Comparison of ENCODE assay signal across 25 cellular contexts in the genomic region with DNA sequence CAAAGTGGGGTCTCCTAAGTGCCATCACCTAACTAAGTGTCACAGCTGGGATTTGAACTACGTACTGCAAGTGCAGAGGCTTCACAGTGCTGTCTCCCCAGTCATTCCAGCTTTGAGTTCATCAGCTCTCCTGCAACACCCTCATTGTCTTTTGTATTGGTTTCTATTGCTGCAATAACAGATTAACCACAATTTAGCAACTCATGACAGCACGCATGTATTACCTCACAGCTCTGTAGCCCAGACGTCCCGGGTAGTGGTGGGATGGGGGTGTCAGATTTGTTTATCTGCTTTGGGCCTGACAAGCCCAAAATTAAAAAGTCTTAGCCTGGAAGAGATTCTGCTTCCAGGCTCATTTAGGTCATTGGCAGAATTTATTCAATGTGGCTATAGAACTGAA.
"Had no signal": no experiment of that assay in that cellular context is flagged by ENCODE, and none has a peak within 500 bp of the region (broad histone marks: within the 10 kb centered on the region; RNA-seq: fewer than 3 reads in every experiment).

No MANE protein-coding gene starts in this region.

- ATAC-seq: activated CD4-positive, alpha-beta T cell treated with anti-CD3 and anti-CD28 coated beads for 36 hours; activated CD8-positive, alpha-beta memory T cell treated with anti-CD3 and anti-CD28 coated beads, Interleukin-2, amount 10 ng/mL, durations not matched to agents 7 days and 5 days; heart right ventricle; left colon; mucosa of descending colon; stimulated activated memory B cell treated with anti-CD40 and anti-IgM and Interleukin-4, amounts not matched to agents 10 μg/mL and 1 μg/mL and 100 μg/mL, for 72 hours had no signal

- H3K9me3 Mint-ChIP-seq: activated B cell treated with CpG ODN at 0.5 μM for 24 hours; activated CD4-positive, alpha-beta memory T cell treated with anti-CD3 and anti-CD28 coated beads, Interleukin-2, amount 10 ng/mL, durations not matched to agents 7 days and 5 days; activated naive CD4-positive, alpha-beta T cell treated with anti-CD3 and anti-CD28 coated beads, Interleukin-2, amount 10 ng/mL, durations not matched to agents 7 days and 5 days; neural progenitor cell; stimulated activated memory B cell treated with anti-CD40 and anti-IgM and Interleukin-4, amounts not matched to agents 10 μg/mL and 1 μg/mL and 100 μg/mL, for 72 hours; T-helper 2 cell treated with Interferon-gamma antibody and Interleukin-4, amounts not matched to agents 5 μg/mL and 100 μg/mL, for 36 hours had no signal

- H3K36me3 Mint-ChIP-seq: activated CD8-positive, alpha-beta memory T cell treated with anti-CD3 and anti-CD28 coated beads, Interleukin-2, amount 10 ng/mL, durations not matched to agents 7 days and 5 days; activated naive CD4-positive, alpha-beta T cell treated with anti-CD3 and anti-CD28 coated beads, Interleukin-2, amount 10 ng/mL, durations not matched to agents 7 days and 5 days; neural progenitor cell; stimulated activated memory B cell treated with anti-CD40 and anti-IgM and Interleukin-4, amounts not matched to agents 10 μg/mL and 1 μg/mL and 100 μg/mL, for 72 hours had no signal

- DNase-seq: activated B cell treated with CpG ODN at 0.5 μM for 24 hours; activated CD4-positive, alpha-beta memory T cell treated with anti-CD3 and anti-CD28 coated beads, Interleukin-2, amount 10 ng/mL, durations not matched to agents 7 days and 5 days; activated CD4-positive, alpha-beta T cell treated with anti-CD3 and anti-CD28 coated beads for 36 hours; activated CD8-positive, alpha-beta memory T cell treated with anti-CD3 and anti-CD28 coated beads, Interleukin-2, amount 10 ng/mL, durations not matched to agents 7 days and 5 days; activated effector memory CD4-positive, alpha-beta T cell treated with anti-CD3 and anti-CD28 coated beads, Interleukin-2, amount 50 U/mL, for 16 hours; activated naive CD4-positive, alpha-beta T cell treated with anti-CD3 and anti-CD28 coated beads, Interleukin-2, amount 10 ng/mL, durations not matched to agents 7 days and 5 days; activated T-cell treated with anti-CD3 and anti-CD28 coated beads for 4 hours; amygdala; foreskin fibroblast; heart right ventricle; left colon; lower lobe of right lung; mesendoderm; mucosa of descending colon; retina; sigmoid colon; stimulated activated CD4-positive, alpha-beta T cell treated with anti-CD3 and anti-CD28 coated beads, Interleukin-15, amount 100 ng/mL, for 24 hours; trophoblast cell had no signal

- H3K27me3 ChIP-seq: cardiac muscle cell, heart right ventricle, neural progenitor cell, sigmoid colon, vagina had no signal

- H3K4me1 ChIP-seq: lower lobe of right lung, neural progenitor cell, sigmoid colon, vagina had no signal

- H3K9me3 ChIP-seq: heart right ventricle, lower lobe of right lung, mucosa of descending colon, sigmoid colon, vagina had no signal

- H3K4me3 Mint-ChIP-seq: activated B cell treated with CpG ODN at 0.5 μM for 24 hours; activated CD4-positive, alpha-beta memory T cell treated with anti-CD3 and anti-CD28 coated beads, Interleukin-2, amount 10 ng/mL, durations not matched to agents 7 days and 5 days; activated CD4-positive, alpha-beta T cell treated with anti-CD3 and anti-CD28 coated beads for 36 hours; activated CD8-positive, alpha-beta memory T cell treated with anti-CD3 and anti-CD28 coated beads, Interleukin-2, amount 10 ng/mL, durations not matched to agents 7 days and 5 days; activated naive CD4-positive, alpha-beta T cell treated with anti-CD3 and anti-CD28 coated beads, Interleukin-2, amount 10 ng/mL, durations not matched to agents 7 days and 5 days; neural progenitor cell; stimulated activated memory B cell treated with anti-CD40 and anti-IgM and Interleukin-4, amounts not matched to agents 10 μg/mL and 1 μg/mL and 100 μg/mL, for 72 hours; T-helper 2 cell treated with Interferon-gamma antibody and Interleukin-4, amounts not matched to agents 5 μg/mL and 100 μg/mL, for 36 hours had no signal

- H3K36me3 ChIP-seq: cardiac muscle cell, heart right ventricle, lower lobe of right lung, neural progenitor cell, sigmoid colon, vagina had no signal

- H3K27ac Mint-ChIP-seq: activated B cell treated with CpG ODN at 0.5 μM for 24 hours; activated CD4-positive, alpha-beta memory T cell treated with anti-CD3 and anti-CD28 coated beads, Interleukin-2, amount 10 ng/mL, durations not matched to agents 7 days and 5 days; activated CD4-positive, alpha-beta T cell treated with anti-CD3 and anti-CD28 coated beads for 36 hours; activated CD8-positive, alpha-beta memory T cell treated with anti-CD3 and anti-CD28 coated beads, Interleukin-2, amount 10 ng/mL, durations not matched to agents 7 days and 5 days; activated naive CD4-positive, alpha-beta T cell treated with anti-CD3 and anti-CD28 coated beads, Interleukin-2, amount 10 ng/mL, durations not matched to agents 7 days and 5 days; neural progenitor cell; progenitor cell of endocrine pancreas; stimulated activated memory B cell treated with anti-CD40 and anti-IgM and Interleukin-4, amounts not matched to agents 10 μg/mL and 1 μg/mL and 100 μg/mL, for 72 hours; T-helper 2 cell treated with Interferon-gamma antibody and Interleukin-4, amounts not matched to agents 5 μg/mL and 100 μg/mL, for 36 hours had no signal

- H3K4me1 Mint-ChIP-seq: activated B cell treated with CpG ODN at 0.5 μM for 24 hours; activated CD4-positive, alpha-beta memory T cell treated with anti-CD3 and anti-CD28 coated beads, Interleukin-2, amount 10 ng/mL, durations not matched to agents 7 days and 5 days; activated CD4-positive, alpha-beta T cell treated with anti-CD3 and anti-CD28 coated beads for 36 hours; activated CD8-positive, alpha-beta memory T cell treated with anti-CD3 and anti-CD28 coated beads, Interleukin-2, amount 10 ng/mL, durations not matched to agents 7 days and 5 days; activated naive CD4-positive, alpha-beta T cell treated with anti-CD3 and anti-CD28 coated beads, Interleukin-2, amount 10 ng/mL, durations not matched to agents 7 days and 5 days; stimulated activated memory B cell treated with anti-CD40 and anti-IgM and Interleukin-4, amounts not matched to agents 10 μg/mL and 1 μg/mL and 100 μg/mL, for 72 hours had no signal

- H3K4me3 ChIP-seq: cardiac muscle cell, heart right ventricle, lower lobe of right lung, mucosa of descending colon, neural progenitor cell, sigmoid colon, smooth muscle cell, vagina had no signal

- H3K27me3 Mint-ChIP-seq: activated B cell treated with CpG ODN at 0.5 μM for 24 hours; activated CD4-positive, alpha-beta memory T cell treated with anti-CD3 and anti-CD28 coated beads, Interleukin-2, amount 10 ng/mL, durations not matched to agents 7 days and 5 days; activated CD4-positive, alpha-beta T cell treated with anti-CD3 and anti-CD28 coated beads for 36 hours; activated CD8-positive, alpha-beta memory T cell treated with anti-CD3 and anti-CD28 coated beads, Interleukin-2, amount 10 ng/mL, durations not matched to agents 7 days and 5 days; activated naive CD4-positive, alpha-beta T cell treated with anti-CD3 and anti-CD28 coated beads, Interleukin-2, amount 10 ng/mL, durations not matched to agents 7 days and 5 days; stimulated activated memory B cell treated with anti-CD40 and anti-IgM and Interleukin-4, amounts not matched to agents 10 μg/mL and 1 μg/mL and 100 μg/mL, for 72 hours had no signal

- H3K27ac ChIP-seq: cardiac muscle cell, heart right ventricle, lower lobe of right lung, neural progenitor cell, sigmoid colon, vagina had no signal
